ENCODE assay signal across 8 cellular contexts in genomic region chr12:94725375-94726168, GRCh38.
DNase-seq lines count a peak whose midpoint lies in the region; ATAC-seq lines count a peak whose summit lies in the region.

No MANE protein-coding gene starts in this region.

- no peak overlapping the region for H3K9ac ChIP-seq in adipocyte (ENCODE audit: low read length)

- H3K9me3 ChIP-seq in adipocyte (ENCODE audit: control insufficient read depth, low read length), result no peaks in the 10 kb centered on the region

- H3K4me3 ChIP-seq in adipocyte (ENCODE audit: low read length), result no peak overlapping the region

- no peaks in the 10 kb centered on the region for H3K36me3 ChIP-seq in adipocyte (ENCODE audit: control insufficient read depth, insufficient read depth, low read length, severe bottlenecking)

- ATAC-seq in left lobe of liver, result peak; percentile 72

- H3K4me1 ChIP-seq in adipocyte (ENCODE audit: control insufficient read depth, insufficient read depth, low read length), result peaks cover 18% of the 10 kb centered on the region

- DNase-seq in Ammon's horn (ENCODE audit: low spot score) (peak; percentile 50), HPDE6-E6E7 (ENCODE audit: extremely low spot score) (peak; percentile 72), adipocyte (ENCODE audit: low read depth) (peak; percentile 37), left lobe of liver (ENCODE audit: low spot score) (no peak), activated T-cell treated with anti-CD3 and anti-CD28 coated beads for 4 hours (no peak), NCI-H1930 (lab: John Stamatoyannopoulos, UW) (no peak)
- no peak for DNase-seq in effector CD4-positive, alpha-beta T cell
- DNase-seq in effector CD8-positive, alpha-beta T cell (lab: John Stamatoyannopoulos, UW), result no peak

- peaks cover 4% of the 10 kb centered on the region for H3K27me3 ChIP-seq in adipocyte (replicated peaks; ENCODE audit: control insufficient read depth, insufficient read depth, low read length)

Comparison
In these comparisons a context has a peak if more than half of its experiments do, and no peak if none do; other contexts are left out.
1. DNase-seq: peak in Ammon's horn (single experiment), HPDE6-E6E7 (single experiment) and adipocyte (single experiment); none in left lobe of liver (single experiment), effector CD4-positive, alpha-beta T cell (single experiment), effector CD8-positive, alpha-beta T cell (single experiment), activated T-cell treated with anti-CD3 and anti-CD28 coated beads for 4 hours (single experiment) and NCI-H1930 (0 of 2).